ENCODE assay signal across 1 cellular context in genomic region chr3:51958603-51959521, GRCh38.
TF ChIP-seq lines count a peak whose summit lies in the region.

No MANE protein-coding gene starts in this region.

TF ChIP-seq in HepG2, 621 proteins besides CTCF, POLR2A, EP300 and RAD21:
- TF ChIP-seq RBM22 (optimal IDR thresholded peaks at IDR 0.05; ENCODE audit: low read length) (peak; percentile 30), AKAP8 (CRISPR knock-in tag; IDR thresholded peaks at IDR 0.05) (no peak)
